Comparison of ENCODE assay signal across 18 cellular contexts in genomic region chr9:124050955-124051354, GRCh38. TPM values are rescaled to one million over a fixed set of nuclear protein-coding genes. Genes with fewer than 3 reads are reported as not detected.
DNase-seq lines count a peak whose midpoint lies in the region; FAIRE-seq and TF ChIP-seq lines count a peak whose summit lies in the region.
"Had no signal": no experiment of that assay in that cellular context is flagged by ENCODE, and none has a peak within 500 bp of the region (broad histone marks: within the 10 kb centered on the region; RNA-seq: fewer than 3 reads in every experiment).

No MANE protein-coding gene starts in this region.

- peaks cover 0 to 18% of the 10 kb centered on the region in 2 donors for H3K27me3 ChIP-seq in tibial nerve
- H3K27me3 ChIP-seq in BE2C = no peaks in the 10 kb centered on the region

- no peak for TF ChIP-seq POLR2A in tibial nerve (IDR thresholded peaks at IDR 0.05)

- no peak overlapping the region for H3K27ac ChIP-seq in tibial nerve
- H3K27ac ChIP-seq: BLaER1, C4-2B had no signal

- peak; percentile 42 for FAIRE-seq in GM19239 (lab: Jason Lieb, UNC)
- FAIRE-seq: D721Med, GM12878, H54 had no signal

- H3K4me1 ChIP-seq in tibial nerve = peaks cover 0 to under 1% (median 0%) of the 10 kb centered on the region in 4 donors
- no peaks in the 10 kb centered on the region for H3K4me1 ChIP-seq in BE2C
- H3K4me1 ChIP-seq: BLaER1 had no signal

- H3K9me3 ChIP-seq in tibial nerve (no peaks in the 10 kb centered on the region), BE2C (no peaks in the 10 kb centered on the region)

- TF ChIP-seq CTCF in tibial nerve (IDR thresholded peaks at IDR 0.05) (no peak), BE2C (IDR thresholded peaks at IDR 0.05; ENCODE audit: low read depth, low read length) (no peak)

- no peak for TF ChIP-seq EP300 in tibial nerve (IDR thresholded peaks at IDR 0.05)

- no peak overlapping the region for H3K4me3 ChIP-seq in tibial nerve
- H3K4me3 ChIP-seq in BE2C (ENCODE audit: low read depth, low read length) = no peak overlapping the region
- H3K4me3 ChIP-seq: BLaER1, GM12878 had no signal

- no peaks in the 10 kb centered on the region for H3K36me3 ChIP-seq in tibial nerve
- H3K36me3 ChIP-seq in BE2C = no peaks in the 10 kb centered on the region
- H3K36me3 ChIP-seq: BLaER1 had no signal

- whole genome bisulfite sequencing in tibial nerve, 2 donors = 82 to 94% methylated on average over 1 of the region's 1 CpG

- DNase-seq in GM19239 (ENCODE audit: insufficient read length, low spot score) (no peak), NCI-H2029 (lab: John Stamatoyannopoulos, UW) (peak; percentile 75), NCI-H345 treated with DMSO at 0.1 percent for 48 hours (lab: John Stamatoyannopoulos, UW; ENCODE audit: unreplicated experiment) (peak; percentile 79), COR-L47 (lab: John Stamatoyannopoulos, UW) (no peak), tibial nerve (ENCODE audit: low spot score in 2 of 2) (no peak), BE2C (no peak)
- DNase-seq: CD4-positive, CD25-positive, alpha-beta regulatory T cell; CD8-positive, alpha-beta T cell; DMS 273 treated with DMSO at 0.1 percent for 48 hours; EL; GDM1; GOT3; HCEC 1CT had no signal

RNA-seq across cellular contexts. Expression of gene LHX2, which starts 39.4 kb away (rescaled TPM):
- total RNA-seq in tibial nerve = not detected
- polyA plus RNA-seq in BE2C (2012; ENCODE audit: insufficient read depth, insufficient read length, low read depth) = not detected
- total RNA-seq: CD4-positive, CD25-positive, alpha-beta regulatory T cell; CD8-positive, alpha-beta T cell had no signal
- polyA plus RNA-seq: CD4-positive, CD25-positive, alpha-beta regulatory T cell had no signal

Comparison
In these comparisons a context has a peak if more than half of its experiments do, and no peak if none do; other contexts are left out.
1. DNase-seq: peak in NCI-H2029 (single experiment) and NCI-H345 treated with DMSO at 0.1 percent for 48 hours (single experiment); none in GM19239 (single experiment), COR-L47 (single experiment), tibial nerve (0 of 2) and BE2C (single experiment).